In the genomic region with DNA sequence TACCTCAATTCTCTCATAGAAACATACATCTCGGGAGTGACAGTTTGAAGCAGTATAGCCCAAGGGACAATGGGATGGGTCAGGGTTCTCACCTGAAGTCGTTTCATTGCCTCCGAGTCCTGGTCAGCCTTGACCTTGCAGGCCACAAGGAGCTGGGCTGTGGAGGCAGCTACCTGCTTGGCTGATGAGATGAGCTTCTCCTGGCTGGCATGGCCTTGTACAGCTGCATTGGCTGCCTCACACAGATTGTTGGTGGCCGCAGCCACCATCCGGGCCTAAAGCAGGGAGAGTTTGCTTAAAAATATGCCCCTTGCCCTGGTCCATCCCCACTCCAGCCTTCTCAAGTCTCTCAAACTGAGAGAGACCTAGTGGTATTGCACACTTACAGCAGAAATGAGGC, we compare ENCODE assay signal across 19 cellular contexts. TPM values are rescaled to one million over a fixed set of nuclear protein-coding genes. Genes with fewer than 3 reads are reported as not detected.
"Had no signal": no experiment of that assay in that cellular context is flagged by ENCODE, and none has a peak within 500 bp of the region (broad histone marks: within the 10 kb centered on the region; RNA-seq: fewer than 3 reads in every experiment).

No MANE protein-coding gene starts in this region.

- DNase-seq: activated CD4-positive, alpha-beta T cell treated with anti-CD3 and anti-CD28 coated beads, Interleukin-2, amount 10 ng/mL, durations not matched to agents 24 days and 14 days; activated CD8-positive, alpha-beta T cell treated with anti-CD3 and anti-CD28 coated beads for 36 hours; activated naive CD4-positive, alpha-beta T cell treated with Interleukin-2 at 50 U/mL for 16 hours; activated T-cell treated with anti-CD3 and anti-CD28 coated beads, Interleukin-2, amount 50 U/mL, for 1 hour; dermis blood vessel endothelial cell; effector memory CD8-positive, alpha-beta T cell; foreskin fibroblast; glutamatergic neuron; hippocampal formation; islet precursor cell; retina; stimulated activated CD4-positive, alpha-beta T cell treated with anti-CD3 and anti-CD28 coated beads, Interleukin-15, amount 100 ng/mL, for 24 hours; stimulated activated CD4-positive, alpha-beta T cell treated with anti-CD3 and anti-CD28 coated beads, Interleukin-2, amount 100 ng/mL, for 48 hours; T-helper 1 cell; T1000; trophoblast cell had no signal

RNA-seq across cellular contexts. Expression of a gene that starts 24.5 kb away (rescaled TPM):
- total RNA-seq: cerebellum; dermis blood vessel endothelial cell; lung microvascular endothelial cell; natural killer cell treated with Interleukin-12 subunit alpha and Interleukin-12 subunit beta and Interleukin-15 and Interleukin-18, amount 100 ng/mL, for 72 hours had no signal
